5 cellular contexts compared by ENCODE assay signal in the genomic region with DNA sequence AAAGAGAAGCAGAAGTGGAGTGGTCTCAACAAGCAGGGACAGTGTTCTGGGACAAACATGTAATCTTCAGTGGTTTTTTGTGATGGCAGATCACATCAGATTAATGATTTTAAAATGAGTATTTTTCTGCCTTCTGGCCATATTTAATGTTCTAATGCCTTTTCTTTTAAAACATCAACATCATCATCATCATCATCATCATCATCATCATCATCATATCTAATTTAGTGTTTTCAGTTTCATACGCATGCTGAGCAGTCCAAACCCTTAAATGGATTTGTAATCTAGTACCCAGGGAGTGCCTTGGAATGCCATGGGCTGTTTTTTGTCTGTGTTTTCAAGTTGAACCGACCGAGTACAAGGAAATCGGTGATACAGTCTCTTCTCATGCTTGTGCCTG.
"Had no signal": no experiment of that assay in that cellular context is flagged by ENCODE, and none has a peak within 500 bp of the region (broad histone marks: within the 10 kb centered on the region; RNA-seq: fewer than 3 reads in every experiment).

No MANE protein-coding gene starts in this region.

- H3K9ac ChIP-seq: GM23248 had no signal

- H3K9me3 ChIP-seq: HAP-1 had no signal

- H3K4me1 ChIP-seq: HAP-1 had no signal

- H3K36me3 ChIP-seq: HAP-1 had no signal

- H2AFZ ChIP-seq: GM23248 had no signal

- DNase-seq: GM23248, GOT3, H7, KBM-7 had no signal

- H3K4me3 ChIP-seq: GM23248, HAP-1 had no signal

- H3K27ac ChIP-seq: GM23248 had no signal
